Comparison of ENCODE assay signal across 24 cellular contexts in the genomic region with DNA sequence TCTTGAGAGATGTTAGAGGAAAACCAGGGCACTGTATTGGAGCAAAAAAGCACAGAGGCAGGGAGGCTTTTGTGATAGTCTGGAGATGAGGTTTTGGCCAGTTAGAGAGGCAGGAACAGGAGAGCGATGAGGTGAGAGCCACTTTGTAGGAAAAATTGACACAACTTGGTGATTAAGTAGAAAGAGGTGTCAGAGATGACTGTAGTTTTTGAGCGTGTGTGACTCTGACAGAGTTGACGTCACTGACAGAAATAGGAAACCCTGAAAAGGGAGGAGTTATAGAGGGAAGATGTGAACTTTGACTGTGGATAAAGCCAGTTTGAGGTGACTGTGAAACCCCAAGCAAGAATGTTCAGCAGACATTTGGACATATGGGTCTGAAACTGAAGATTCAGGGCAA. TPM values are rescaled to one million over a fixed set of nuclear protein-coding genes. Genes with fewer than 3 reads are reported as not detected.
A peak's percentile ranks its signal among the peaks of the same experiment; 100 is the strongest.
DNase-seq lines count a peak whose midpoint lies in the region; ATAC-seq and TF ChIP-seq lines count a peak whose summit lies in the region.
"Had no signal": no experiment of that assay in that cellular context is flagged by ENCODE, and none has a peak within 500 bp of the region (broad histone marks: within the 10 kb centered on the region; RNA-seq: fewer than 3 reads in every experiment).

No MANE protein-coding gene starts in this region.

- intact Hi-C loops in CD8-positive, alpha-beta T cell (cut with DNase I, micrococcal nuclease): no loop called here
- intact Hi-C loops in activated CD4-positive, alpha-beta memory T cell treated with anti-CD3 and anti-CD28 coated beads for 36 hours (cut with micrococcal nuclease): loop anchor here (1.0 to 5.0 kb wide), 6 partner anchors 11 to 144 kb away; a partner anchor contains a TSS

- H3K27ac ChIP-seq in CD8-positive, alpha-beta T cell (ENCODE audit: low read depth, low read length): no peak overlapping the region
- H3K27ac ChIP-seq: colonic mucosa, esophagus squamous epithelium, suprapubic skin, uterus had no signal

- CTCF ChIA-PET in activated CD8-positive, alpha-beta memory T cell treated with anti-CD3 and anti-CD28 coated beads, Interleukin-2, amount 10 ng/mL, durations not matched to agents 7 days and 5 days (lab: Charles Lee): interaction anchor here (2.0 kb wide), 1 partner anchor 160 kb away, joined by 6 read pairs; no protein-coding TSS in a partner anchor
- CTCF ChIA-PET in CD8-positive, alpha-beta T cell (lab: Charles Lee): no interaction called here
- CTCF ChIA-PET in activated CD4-positive, alpha-beta memory T cell treated with anti-CD3 and anti-CD28 coated beads for 36 hours (lab: Charles Lee): interaction anchor here (2.2 kb wide), 1 partner anchor 19 kb away, joined by 10 read pairs; no protein-coding TSS in a partner anchor

- no peak for TF ChIP-seq CTCF in CD8-positive, alpha-beta T cell (IDR thresholded peaks at IDR 0.05)

- no peaks in the 10 kb centered on the region for H3K4me1 ChIP-seq in CD8-positive, alpha-beta T cell (ENCODE audit: insufficient read depth, low read length)
- H3K4me1 ChIP-seq: BE2C, Caco-2, colonic mucosa, suprapubic skin, uterus had no signal

- H3K27ac Mint-ChIP-seq in activated CD8-positive, alpha-beta memory T cell treated with anti-CD3 and anti-CD28 coated beads, Interleukin-2, amount 10 ng/mL, durations not matched to agents 7 days and 5 days: no peak overlapping the region
- H3K27ac Mint-ChIP-seq in CD8-positive, alpha-beta T cell: no peak overlapping the region
- no peak overlapping the region for H3K27ac Mint-ChIP-seq in activated CD4-positive, alpha-beta memory T cell treated with anti-CD3 and anti-CD28 coated beads for 36 hours
- H3K27ac Mint-ChIP-seq: brain, endodermal cell, memory B cell had no signal

- H3K27me3 ChIP-seq in CD8-positive, alpha-beta T cell (ENCODE audit: insufficient read depth, low read length): no peaks in the 10 kb centered on the region
- H3K27me3 ChIP-seq: BE2C, colonic mucosa, esophagus squamous epithelium, suprapubic skin, uterus had no signal

- no peak overlapping the region for H3K4me3 ChIP-seq in CD8-positive, alpha-beta T cell (ENCODE audit: low read depth, low read length)
- H3K4me3 ChIP-seq: colonic mucosa, esophagus squamous epithelium, suprapubic skin, uterus had no signal

- peaks cover 30% of the 10 kb centered on the region for H3K4me1 Mint-ChIP-seq in activated CD8-positive, alpha-beta memory T cell treated with anti-CD3 and anti-CD28 coated beads, Interleukin-2, amount 10 ng/mL, durations not matched to agents 7 days and 5 days
- H3K4me1 Mint-ChIP-seq in CD8-positive, alpha-beta T cell (ENCODE audit: low read depth): peaks cover 10% of the 10 kb centered on the region
- peaks cover 25% of the 10 kb centered on the region for H3K4me1 Mint-ChIP-seq in activated CD4-positive, alpha-beta memory T cell treated with anti-CD3 and anti-CD28 coated beads for 36 hours (ENCODE audit: low read depth)
- H3K4me1 Mint-ChIP-seq: endodermal cell had no signal

- H3K36me3 Mint-ChIP-seq in activated CD8-positive, alpha-beta memory T cell treated with anti-CD3 and anti-CD28 coated beads, Interleukin-2, amount 10 ng/mL, durations not matched to agents 7 days and 5 days: peaks cover 37% of the 10 kb centered on the region
- peaks cover 54% of the 10 kb centered on the region for H3K36me3 Mint-ChIP-seq in CD8-positive, alpha-beta T cell
- H3K36me3 Mint-ChIP-seq in activated CD4-positive, alpha-beta memory T cell treated with anti-CD3 and anti-CD28 coated beads for 36 hours: peaks cover 38% of the 10 kb centered on the region

- H3K9me3 ChIP-seq in CD8-positive, alpha-beta T cell (ENCODE audit: low read length): no peaks in the 10 kb centered on the region
- H3K9me3 ChIP-seq: BE2C, Caco-2, colonic mucosa, esophagus squamous epithelium, suprapubic skin, uterus had no signal

- H3K36me3 ChIP-seq in CD8-positive, alpha-beta T cell (ENCODE audit: insufficient read depth, low read length): peaks cover 72% of the 10 kb centered on the region
- H3K36me3 ChIP-seq: uterus had no signal

- ATAC-seq in activated CD8-positive, alpha-beta memory T cell treated with anti-CD3 and anti-CD28 coated beads, Interleukin-2, amount 10 ng/mL, durations not matched to agents 7 days and 5 days: peak; percentile 91
- peak; percentile 36 for ATAC-seq in CD8-positive, alpha-beta T cell
- ATAC-seq in HG02884 (IDR thresholded peaks at IDR 0.05; ENCODE audit: unreplicated experiment): no peak
- ATAC-seq: SK-N-SH treated with all-trans-retinoic acid at 6 μM for 48 hours had no signal

- H3K9me3 Mint-ChIP-seq in activated CD8-positive, alpha-beta memory T cell treated with anti-CD3 and anti-CD28 coated beads, Interleukin-2, amount 10 ng/mL, durations not matched to agents 7 days and 5 days (ENCODE audit: low read depth): no peaks in the 10 kb centered on the region
- no peaks in the 10 kb centered on the region for H3K9me3 Mint-ChIP-seq in CD8-positive, alpha-beta T cell
- no peaks in the 10 kb centered on the region for H3K9me3 Mint-ChIP-seq in activated CD4-positive, alpha-beta memory T cell treated with anti-CD3 and anti-CD28 coated beads for 36 hours
- H3K9me3 Mint-ChIP-seq: brain, endodermal cell, memory B cell had no signal

- POLR2A ChIA-PET in CD8-positive, alpha-beta T cell (lab: Charles Lee): no interaction called here
- POLR2A ChIA-PET in activated CD4-positive, alpha-beta memory T cell treated with anti-CD3 and anti-CD28 coated beads for 36 hours (lab: Charles Lee): interaction anchor here (1.2 kb wide), 2 partner anchors 9 to 16 kb away, joined by 5 to 9 read pairs; a partner anchor contains a TSS

- DNase-seq in activated CD8-positive, alpha-beta memory T cell treated with anti-CD3 and anti-CD28 coated beads, Interleukin-2, amount 10 ng/mL, durations not matched to agents 7 days and 5 days: peak; percentile 55
- no peak for DNase-seq in activated CD8-positive, alpha-beta memory T cell treated with anti-CD3 and anti-CD28 coated beads, Interleukin-2, amount 50 U/mL, for 4 hours
- no peak for DNase-seq in CD8-positive, alpha-beta T cell
- peak; percentile 59 for DNase-seq in activated CD4-positive, alpha-beta memory T cell treated with anti-CD3 and anti-CD28 coated beads for 36 hours
- peak; percentile 51 for DNase-seq in iris pigment epithelial cell (ENCODE audit: low read depth)
- no peak for DNase-seq in anterior cingulate cortex (lab: John Stamatoyannopoulos, UW)
- no peak for DNase-seq in ureter (ENCODE audit: low spot score)
- DNase-seq: activated CD4-positive, CD25-positive, alpha-beta regulatory T cell; BE2C; Caco-2; colonic mucosa; endodermal cell; esophagus squamous epithelium; GOT3; Kasumi-1; NCI-H187 treated with DMSO at 0.1 percent for 48 hours; nucleus accumbens; retina; uterus had no signal

- no peak overlapping the region for H3K4me3 Mint-ChIP-seq in activated CD8-positive, alpha-beta memory T cell treated with anti-CD3 and anti-CD28 coated beads, Interleukin-2, amount 10 ng/mL, durations not matched to agents 7 days and 5 days
- H3K4me3 Mint-ChIP-seq in CD8-positive, alpha-beta T cell: no peak overlapping the region
- no peak overlapping the region for H3K4me3 Mint-ChIP-seq in activated CD4-positive, alpha-beta memory T cell treated with anti-CD3 and anti-CD28 coated beads for 36 hours
- H3K4me3 Mint-ChIP-seq: brain, endodermal cell, memory B cell had no signal

- no peaks in the 10 kb centered on the region for H3K27me3 Mint-ChIP-seq in activated CD8-positive, alpha-beta memory T cell treated with anti-CD3 and anti-CD28 coated beads, Interleukin-2, amount 10 ng/mL, durations not matched to agents 7 days and 5 days
- H3K27me3 Mint-ChIP-seq in CD8-positive, alpha-beta T cell (ENCODE audit: low read depth): no peaks in the 10 kb centered on the region
- no peaks in the 10 kb centered on the region for H3K27me3 Mint-ChIP-seq in activated CD4-positive, alpha-beta memory T cell treated with anti-CD3 and anti-CD28 coated beads for 36 hours
- H3K27me3 Mint-ChIP-seq: brain, memory B cell had no signal

RNA-seq across cellular contexts. Expression of a gene that starts 15.7 kb away (rescaled TPM):
- 10 to 100 TPM; 46.3 to 48.1 TPM for total RNA-seq in activated CD8-positive, alpha-beta memory T cell treated with anti-CD3 and anti-CD28 coated beads, Interleukin-2, amount 10 ng/mL, durations not matched to agents 7 days and 5 days
- 10 to 100 TPM; 32.9 to 37.9 TPM for total RNA-seq in CD8-positive, alpha-beta T cell
- total RNA-seq in activated CD4-positive, alpha-beta memory T cell treated with anti-CD3 and anti-CD28 coated beads for 36 hours: 10 to 100 TPM; 36.5 to 38.6 TPM
- total RNA-seq in ureter: 50.9 TPM

RNA-seq across cellular contexts. Expression of a gene that starts 41.2 kb away (rescaled TPM):
- 100 to 1,000 TPM; 114 to 130 TPM for total RNA-seq in activated CD8-positive, alpha-beta memory T cell treated with anti-CD3 and anti-CD28 coated beads, Interleukin-2, amount 10 ng/mL, durations not matched to agents 7 days and 5 days
- total RNA-seq in CD8-positive, alpha-beta T cell: 10 to 100 TPM; 13.4 to 14.2 TPM
- total RNA-seq in activated CD4-positive, alpha-beta memory T cell treated with anti-CD3 and anti-CD28 coated beads for 36 hours: 100 to 1,000 TPM; 116 to 119 TPM
- 53.4 TPM for total RNA-seq in ureter

RNA-seq across cellular contexts. Expression of a gene that starts 41.5 kb away (rescaled TPM):
- total RNA-seq in activated CD8-positive, alpha-beta memory T cell treated with anti-CD3 and anti-CD28 coated beads, Interleukin-2, amount 10 ng/mL, durations not matched to agents 7 days and 5 days: 10 to 100 TPM; 74.9 to 81.0 TPM
- 10 to 100 TPM; 56.8 to 64.3 TPM for total RNA-seq in CD8-positive, alpha-beta T cell
- total RNA-seq in activated CD4-positive, alpha-beta memory T cell treated with anti-CD3 and anti-CD28 coated beads for 36 hours: 10 to 100 TPM; 52.7 to 56.6 TPM
- 139 TPM for total RNA-seq in ureter

Comparison
In these comparisons a context has a peak if more than half of its experiments do, and no peak if none do; other contexts are left out.
1. DNase-seq: peak in activated CD8-positive, alpha-beta memory T cell treated with anti-CD3 and anti-CD28 coated beads, Interleukin-2, amount 10 ng/mL, durations not matched to agents 7 days and 5 days (single experiment), activated CD4-positive, alpha-beta memory T cell treated with anti-CD3 and anti-CD28 coated beads for 36 hours (single experiment) and iris pigment epithelial cell (single experiment); none in activated CD8-positive, alpha-beta memory T cell treated with anti-CD3 and anti-CD28 coated beads, Interleukin-2, amount 50 U/mL, for 4 hours (single experiment), CD8-positive, alpha-beta T cell (0 of 7), anterior cingulate cortex (0 of 58) and ureter (single experiment).